8 cellular contexts compared by ENCODE assay signal in genomic region chr9:124870723-124871122, GRCh38. TPM values are rescaled to one million over a fixed set of nuclear protein-coding genes. Genes with fewer than 3 reads are reported as not detected.
A peak's percentile ranks its signal among the peaks of the same experiment; 100 is the strongest.
DNase-seq lines count a peak whose midpoint lies in the region; ATAC-seq, FAIRE-seq and TF ChIP-seq lines count a peak whose summit lies in the region.

No MANE protein-coding gene starts in this region.

- H3K27ac ChIP-seq in DND-41 (ENCODE audit: low read length) (peak overlapping the region; percentile 93), Peyer's patch (peak overlapping the region; percentile 94 to 97 (median 95)), endothelial cell of umbilical vein (ENCODE audit: insufficient read depth, low read depth, low read length) (peak overlapping the region; percentile 75), parathyroid adenoma (peak overlapping the region; percentile 42)

- H4K20me1 ChIP-seq in DND-41 (ENCODE audit: insufficient read depth, low read length): peaks cover 60% of the 10 kb centered on the region
- H4K20me1 ChIP-seq in endothelial cell of umbilical vein (replicated peaks; ENCODE audit: control insufficient read depth, extremely low read depth, insufficient read depth, low read length): peaks cover 7% of the 10 kb centered on the region

- H3K4me2 ChIP-seq in DND-41 (ENCODE audit: insufficient read depth, low read length): peak overlapping the region; percentile 72
- H3K4me2 ChIP-seq in endothelial cell of umbilical vein (ENCODE audit: insufficient read depth, low read length): peak overlapping the region; percentile 96
- peak overlapping the region; percentile 92 for H3K4me2 ChIP-seq in parathyroid adenoma (ENCODE audit: low read length)

- DNase-seq in DND-41 (no peak), Peyer's patch (no peak), endothelial cell of umbilical vein (ENCODE audit: low read depth, low spot score) (no peak), GDM1 (lab: John Stamatoyannopoulos, UW) (no peak), GM13976 (ENCODE audit: low spot score) (no peak), AG20443 (ENCODE audit: low spot score) (no peak)

- POLR2A ChIA-PET in endothelial cell of umbilical vein (lab: Charles Lee): interaction anchor here (0.7 to 1.2 kb wide), 2 partner anchors 8 to 211 kb away, joined by 3 read pairs; no protein-coding TSS in a partner anchor

- H3K79me2 ChIP-seq in DND-41 (ENCODE audit: insufficient read depth, low read length) (peaks cover 77% of the 10 kb centered on the region), endothelial cell of umbilical vein (ENCODE audit: control insufficient read depth, insufficient read depth, low read length) (peaks cover 77% of the 10 kb centered on the region), parathyroid adenoma (peaks cover 15% of the 10 kb centered on the region)

- in situ Hi-C loops in GM13976 (cut with MboI; ENCODE audit: low sequenced_read_pairs, unreplicated experiment): loop anchor here (25.0 kb wide), 1 partner anchor 492 kb away; no protein-coding TSS in a partner anchor

- H2AFZ ChIP-seq in DND-41 (ENCODE audit: low read depth, low read length) (no peak overlapping the region), endothelial cell of umbilical vein (ENCODE audit: low read depth, low read length) (no peak overlapping the region), parathyroid adenoma (no peak overlapping the region)

- no peak for TF ChIP-seq CTCF in DND-41 (IDR thresholded peaks at IDR 0.05; ENCODE audit: borderline replicate concordance, extremely low read depth, low read length, poor library complexity, severe bottlenecking)
- no peak for TF ChIP-seq CTCF in Peyer's patch (IDR thresholded peaks at IDR 0.05)
- no peak for TF ChIP-seq CTCF in endothelial cell of umbilical vein (IDR thresholded peaks at IDR 0.05; ENCODE audit: extremely low read depth in 1 of 2, insufficient read depth in 1 of 2, low read depth in 1 of 2, low read length in 2 of 2)
- TF ChIP-seq CTCF in parathyroid adenoma (IDR thresholded peaks at IDR 0.05): no peak
- TF ChIP-seq CTCF in GM13976 (IDR thresholded peaks at IDR 0.05; ENCODE audit: borderline replicate concordance, control extremely low read depth, extremely low read depth, insufficient read depth, missing control alignments): no peak

- H3K4me3 ChIP-seq in DND-41 (ENCODE audit: low read depth in 1 of 2, low read length in 2 of 2) (peak overlapping the region; percentile 74 to 92; a peak in 3 of 4 replicates), Peyer's patch (peak overlapping the region; percentile 92 to 99 (median 96)), endothelial cell of umbilical vein (replicated peaks in 1 of 3; ENCODE audit: insufficient read depth in 1 of 3, low read depth in 1 of 3, low read length in 3 of 3) (peak overlapping the region; percentile 31 to 97 (median 79)), parathyroid adenoma (ENCODE audit: low read depth, low read length) (peak overlapping the region; percentile 85)

- TF ChIP-seq POLR2A in Peyer's patch (IDR thresholded peaks at IDR 0.05) (no peak), endothelial cell of umbilical vein (IDR thresholded peaks at IDR 0.05; ENCODE audit: low read depth, low read length) (no peak)

- intact Hi-C loops in endothelial cell of umbilical vein (cut with micrococcal nuclease): loop anchor here (1.0 kb wide), 2 partner anchors 9 to 273 kb away; partner anchors contain the start of genes RPL35 and SCAI

- no peaks in the 10 kb centered on the region for H3K9me1 ChIP-seq in endothelial cell of umbilical vein (replicated peaks; ENCODE audit: control insufficient read depth, extremely low read depth, insufficient read depth, low read length)

- H3K9ac ChIP-seq in DND-41 (ENCODE audit: low read depth, low read length) (peak overlapping the region; percentile 93), endothelial cell of umbilical vein (replicated peaks; ENCODE audit: extremely low read depth, insufficient read depth, low read length) (peak overlapping the region; percentile 91), parathyroid adenoma (no peak overlapping the region)

- dilution Hi-C loops in endothelial cell of umbilical vein (cut with MboI; ENCODE audit: extremely low pct_ligation_motif_present, low sequenced_read_pairs): no loop called here

- no peak for FAIRE-seq in endothelial cell of umbilical vein (lab: Jason Lieb, UNC)

- H3K36me3 ChIP-seq in DND-41 (ENCODE audit: insufficient read depth, low read length): peaks cover 59% of the 10 kb centered on the region
- H3K36me3 ChIP-seq in Peyer's patch: peaks cover 0 to 29% (median 0%) of the 10 kb centered on the region in 3 donors
- peaks cover 15 to 20% of the 10 kb centered on the region in 2 experiments for H3K36me3 ChIP-seq in endothelial cell of umbilical vein (ENCODE audit: control insufficient read depth in 2 of 2, extremely low read depth in 1 of 2, insufficient read depth in 2 of 2, low read length in 2 of 2)
- no peaks in the 10 kb centered on the region for H3K36me3 ChIP-seq in parathyroid adenoma (ENCODE audit: control insufficient read depth, insufficient read depth, low read length)

- H3K9me3 ChIP-seq in DND-41 (ENCODE audit: insufficient read depth, low read length, severe bottlenecking): no peaks in the 10 kb centered on the region
- H3K9me3 ChIP-seq in Peyer's patch: no peaks in the 10 kb centered on the region
- no peaks in the 10 kb centered on the region for H3K9me3 ChIP-seq in endothelial cell of umbilical vein (replicated peaks; ENCODE audit: control insufficient read depth, insufficient read depth, low read length)
- no peaks in the 10 kb centered on the region for H3K9me3 ChIP-seq in parathyroid adenoma (ENCODE audit: control insufficient read depth, low read length)

- H3K27me3 ChIP-seq in DND-41 (ENCODE audit: insufficient read depth, low read length, poor library complexity): no peaks in the 10 kb centered on the region
- H3K27me3 ChIP-seq in Peyer's patch: no peaks in the 10 kb centered on the region
- H3K27me3 ChIP-seq in endothelial cell of umbilical vein (ENCODE audit: control insufficient read depth in 2 of 2, insufficient read depth in 2 of 2, low read length in 2 of 2): no peaks in the 10 kb centered on the region
- no peaks in the 10 kb centered on the region for H3K27me3 ChIP-seq in parathyroid adenoma (ENCODE audit: control insufficient read depth, insufficient read depth, low read length)

- BruUV-seq in endothelial cell of umbilical vein (replicated peaks; lab: Mats Ljungman, UMichigan): no TSS peak

- H3K4me1 ChIP-seq in DND-41 (ENCODE audit: insufficient read depth, low read length): peaks cover 37% of the 10 kb centered on the region
- H3K4me1 ChIP-seq in Peyer's patch: peaks cover 0 to 50% (median 23%) of the 10 kb centered on the region in 4 donors
- H3K4me1 ChIP-seq in endothelial cell of umbilical vein (ENCODE audit: control insufficient read depth, extremely low read depth, insufficient read depth, low read length): peaks cover 34% of the 10 kb centered on the region
- peaks cover 2% of the 10 kb centered on the region for H3K4me1 ChIP-seq in parathyroid adenoma

- ATAC-seq in DND-41 (ENCODE audit: insufficient read depth, low read depth) (no peak), HG02973 (IDR thresholded peaks at IDR 0.05; ENCODE audit: unreplicated experiment) (no peak)

- CTCF ChIA-PET in endothelial cell of umbilical vein (lab: Charles Lee): interaction anchor here (1.0 to 4.1 kb wide), 3 partner anchors 10 to 99 kb away, joined by 4 to 15 read pairs (median 7); partner anchors contain the start of genes NR6A1 and WDR38

TF ChIP-seq in endothelial cell of umbilical vein, 7 proteins besides CTCF, POLR2A, EP300 and RAD21 (continues in another document):
- TF ChIP-seq EZH2 (IDR thresholded peaks at IDR 0.05; ENCODE audit: borderline replicate concordance, low read depth, low read length, severe bottlenecking) (no peak), POLR2AphosphoS5 (IDR thresholded peaks at IDR 0.05; ENCODE audit: insufficient read depth, low read depth, low read length) (no peak), GATA2 (IDR thresholded peaks at IDR 0.05; ENCODE audit: insufficient read depth, insufficient read length, low read depth, low read length) (no peak), FOS (IDR thresholded peaks at IDR 0.05; ENCODE audit: borderline replicate concordance, insufficient read depth, low read length) (no peak), MYC (IDR thresholded peaks at IDR 0.05; ENCODE audit: low read depth, low read length) (no peak)

RNA-seq across cellular contexts. Expression of gene ARPC5L, which starts 8.8 kb away (rescaled TPM):
- 10 to 100 TPM; 15.7 to 23.5 (median 18.0) TPM for total RNA-seq in Peyer's patch
- total RNA-seq in endothelial cell of umbilical vein: 67.7 and 68.1 TPM in 2 replicates
- polyA plus RNA-seq in endothelial cell of umbilical vein: 52.1 and 60.7 TPM in 2 replicates
- 68.5 and 83.1 TPM in 2 replicates for polyA plus RNA-seq in endothelial cell of umbilical vein (2011; cell fraction: cytosol; rRNA removed)
- 40.5 and 51.1 TPM in 2 replicates for polyA plus RNA-seq in endothelial cell of umbilical vein (2011; cell fraction: nucleus; rRNA removed)
- 67.8 and 76.2 TPM in 2 replicates for polyA plus RNA-seq in endothelial cell of umbilical vein (2012)
- 25.8 and 30.1 TPM in 2 replicates for polyA minus RNA-seq in endothelial cell of umbilical vein
- polyA minus RNA-seq in endothelial cell of umbilical vein (2011; cell fraction: cytosol; rRNA and poly(A)+ RNA removed): 38.8 TPM
- 7.6 and 7.7 TPM in 2 replicates for polyA minus RNA-seq in endothelial cell of umbilical vein (2011; cell fraction: nucleus; rRNA and poly(A)+ RNA removed)

RNA-seq across cellular contexts. Expression of gene RPL35, which starts 9.0 kb away (rescaled TPM):
- total RNA-seq in Peyer's patch (1,000 to 10,000 TPM in 1 of 4 donors, 100 to 1,000 TPM in 3; 462 to 1,338 (median 588) TPM), endothelial cell of umbilical vein (1,181 and 1,230 TPM in 2 replicates)
- polyA plus RNA-seq in endothelial cell of umbilical vein: 1,706 and 2,206 TPM in 2 replicates
- polyA plus RNA-seq in endothelial cell of umbilical vein (2011; cell fraction: cytosol; rRNA removed): 2,312 and 2,917 TPM in 2 replicates
- 755 and 869 TPM in 2 replicates for polyA plus RNA-seq in endothelial cell of umbilical vein (2011; cell fraction: nucleus; rRNA removed)
- 2,045 and 2,627 TPM in 2 replicates for polyA plus RNA-seq in endothelial cell of umbilical vein (2012)
- 398 and 474 TPM in 2 replicates for polyA minus RNA-seq in endothelial cell of umbilical vein
- 660 TPM for polyA minus RNA-seq in endothelial cell of umbilical vein (2011; cell fraction: cytosol; rRNA and poly(A)+ RNA removed)
- polyA minus RNA-seq in endothelial cell of umbilical vein (2011; cell fraction: nucleus; rRNA and poly(A)+ RNA removed): 77.2 and 95.6 TPM in 2 replicates

RNA-seq across cellular contexts. Expression of gene WDR38, which starts 17.5 kb away (rescaled TPM):
- not detected for total RNA-seq in Peyer's patch
- not detected in 2 replicates for total RNA-seq in endothelial cell of umbilical vein
- not detected in 2 replicates for polyA plus RNA-seq in endothelial cell of umbilical vein
- not detected in 2 replicates for polyA plus RNA-seq in endothelial cell of umbilical vein (2011; cell fraction: cytosol; rRNA removed)
- not detected in 2 replicates for polyA plus RNA-seq in endothelial cell of umbilical vein (2011; cell fraction: nucleus; rRNA removed)
- polyA plus RNA-seq in endothelial cell of umbilical vein (2012): not detected in 2 replicates
- not detected in 2 replicates for polyA minus RNA-seq in endothelial cell of umbilical vein
- not detected for polyA minus RNA-seq in endothelial cell of umbilical vein (2011; cell fraction: cytosol; rRNA and poly(A)+ RNA removed)
- polyA minus RNA-seq in endothelial cell of umbilical vein (2011; cell fraction: nucleus; rRNA and poly(A)+ RNA removed): not detected in 2 replicates

Comparison
In these comparisons a context has a peak if more than half of its experiments do, and no peak if none do; other contexts are left out.
1. H3K27ac ChIP-seq: peak in every context shown above with its lines; median percentile 95 in Peyer's patch; 93 in DND-41; 75 in endothelial cell of umbilical vein; 42 in parathyroid adenoma.